In the genomic region with DNA sequence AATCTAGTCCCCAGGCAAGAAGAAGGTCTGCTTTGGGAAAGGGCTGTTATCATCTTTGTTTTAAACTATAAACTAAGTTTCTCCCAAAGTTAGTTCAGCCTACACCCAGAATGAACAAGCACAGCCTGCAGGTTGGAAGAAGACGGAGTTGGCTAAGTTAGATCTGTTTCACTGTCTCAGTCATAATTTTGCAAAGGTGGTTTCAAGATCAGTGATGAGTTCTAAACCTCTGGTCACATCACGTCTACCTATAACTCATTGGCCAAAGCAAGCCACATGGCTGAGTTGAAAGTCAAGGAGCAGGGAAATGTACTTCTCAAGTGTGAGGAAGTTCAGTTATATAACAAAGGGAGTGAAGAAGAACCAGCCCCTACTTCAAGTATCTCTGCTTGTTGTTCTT, we compare ENCODE assay signal across 22 cellular contexts.
"Had no signal": no experiment of that assay in that cellular context is flagged by ENCODE, and none has a peak within 500 bp of the region (broad histone marks: within the 10 kb centered on the region; RNA-seq: fewer than 3 reads in every experiment).

No MANE protein-coding gene starts in this region.

- H3K27ac Mint-ChIP-seq: activated naive CD8-positive, alpha-beta T cell; WTC11 had no signal

- H3K36me3 Mint-ChIP-seq: activated naive CD8-positive, alpha-beta T cell had no signal

- DNase-seq: activated CD4-positive, CD25-positive, alpha-beta regulatory T cell treated with anti-CD3 and anti-CD28 coated beads, Interleukin-2, amount 50 U/mL, for 72 hours; activated effector memory CD4-positive, alpha-beta T cell treated with Interleukin-2 at 50 U/mL for 16 hours; activated naive CD4-positive, alpha-beta T cell; adrenal gland; anterior cingulate cortex; caudate nucleus; colonic mucosa; Kasumi-1; KBM-7; NCI-H1105 treated with DMSO at 0.1 percent for 48 hours; NCI-H1436 treated with DMSO at 0.1 percent for 48 hours; NCI-H187; NCI-H2081 treated with DMSO at 0.1 percent for 48 hours; NCI-H446; NCI-H524; Peyer's patch; Right ventricle myocardium superior; SJCRH30; SK-N-SH; T-helper 9 cell had no signal

- H3K4me3 Mint-ChIP-seq: activated naive CD8-positive, alpha-beta T cell; WTC11 had no signal

- ATAC-seq: WTC11 had no signal
